1 cellular context compared by ENCODE assay signal in genomic region chr1:227298532-227299174, GRCh38.
TF ChIP-seq lines count a peak whose summit lies in the region.

No MANE protein-coding gene starts in this region.

TF ChIP-seq in SK-N-SH treated with all-trans-retinoic acid at 6 μM for 48 hours, 23 proteins besides CTCF, POLR2A, EP300 and RAD21 (continued from another document):
- TF ChIP-seq, protein P1, sequence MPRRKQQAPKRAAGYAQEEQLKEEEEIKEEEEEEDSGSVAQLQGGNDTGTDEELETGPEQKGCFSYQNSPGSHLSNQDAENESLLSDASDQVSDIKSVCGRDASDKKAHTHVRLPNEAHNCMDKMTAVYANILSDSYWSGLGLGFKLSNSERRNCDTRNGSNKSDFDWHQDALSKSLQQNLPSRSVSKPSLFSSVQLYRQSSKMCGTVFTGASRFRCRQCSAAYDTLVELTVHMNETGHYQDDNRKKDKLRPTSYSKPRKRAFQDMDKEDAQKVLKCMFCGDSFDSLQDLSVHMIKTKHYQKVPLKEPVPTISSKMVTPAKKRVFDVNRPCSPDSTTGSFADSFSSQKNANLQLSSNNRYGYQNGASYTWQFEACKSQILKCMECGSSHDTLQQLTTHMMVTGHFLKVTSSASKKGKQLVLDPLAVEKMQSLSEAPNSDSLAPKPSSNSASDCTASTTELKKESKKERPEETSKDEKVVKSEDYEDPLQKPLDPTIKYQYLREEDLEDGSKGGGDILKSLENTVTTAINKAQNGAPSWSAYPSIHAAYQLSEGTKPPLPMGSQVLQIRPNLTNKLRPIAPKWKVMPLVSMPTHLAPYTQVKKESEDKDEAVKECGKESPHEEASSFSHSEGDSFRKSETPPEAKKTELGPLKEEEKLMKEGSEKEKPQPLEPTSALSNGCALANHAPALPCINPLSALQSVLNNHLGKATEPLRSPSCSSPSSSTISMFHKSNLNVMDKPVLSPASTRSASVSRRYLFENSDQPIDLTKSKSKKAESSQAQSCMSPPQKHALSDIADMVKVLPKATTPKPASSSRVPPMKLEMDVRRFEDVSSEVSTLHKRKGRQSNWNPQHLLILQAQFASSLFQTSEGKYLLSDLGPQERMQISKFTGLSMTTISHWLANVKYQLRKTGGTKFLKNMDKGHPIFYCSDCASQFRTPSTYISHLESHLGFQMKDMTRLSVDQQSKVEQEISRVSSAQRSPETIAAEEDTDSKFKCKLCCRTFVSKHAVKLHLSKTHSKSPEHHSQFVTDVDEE (CRISPR knock-in tag; IDR thresholded peaks at IDR 0.05), result no peak
- TF ChIP-seq PATZ1 (CRISPR knock-in tag; IDR thresholded peaks at IDR 0.05; ENCODE audit: borderline replicate concordance), result no peak
- no peak for TF ChIP-seq PPARA (CRISPR knock-in tag; IDR thresholded peaks at IDR 0.05; ENCODE audit: borderline replicate concordance)
